In the genomic region with DNA sequence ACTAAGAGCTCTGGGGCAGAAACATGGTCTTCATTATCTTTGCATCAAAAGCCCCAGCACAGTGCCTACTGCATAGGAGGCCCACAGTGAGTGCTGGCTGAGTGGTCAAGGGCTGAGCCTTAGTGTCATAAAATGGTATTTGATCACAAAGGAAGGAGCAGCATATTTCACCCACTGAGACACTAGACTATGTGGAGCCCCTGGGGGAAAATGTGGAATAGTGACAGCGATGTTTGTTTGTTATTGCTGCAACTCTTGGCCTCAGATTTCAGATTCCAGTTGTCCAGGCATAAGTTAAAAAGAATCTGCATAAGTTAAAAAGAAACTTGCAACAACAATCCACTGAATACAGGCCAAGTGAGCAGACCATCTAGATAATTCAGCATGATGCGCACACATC, we compare ENCODE assay signal across 27 cellular contexts. TPM values are rescaled to one million over a fixed set of nuclear protein-coding genes. Genes with fewer than 3 reads are reported as not detected.
DNase-seq lines count a peak whose midpoint lies in the region; ATAC-seq and TF ChIP-seq lines count a peak whose summit lies in the region.
"Had no signal": no experiment of that assay in that cellular context is flagged by ENCODE, and none has a peak within 500 bp of the region (broad histone marks: within the 10 kb centered on the region; RNA-seq: fewer than 3 reads in every experiment).

No MANE protein-coding gene starts in this region.

- H3K9me3 Mint-ChIP-seq in chondrocyte (ENCODE audit: low read depth), result no peaks in the 10 kb centered on the region
- H3K9me3 Mint-ChIP-seq: activated CD4-positive, alpha-beta T cell treated with anti-CD3 and anti-CD28 coated beads, Interleukin-2, amount 10 ng/mL, durations not matched to agents 24 days and 14 days; activated naive CD4-positive, alpha-beta T cell treated with anti-CD3 and anti-CD28 coated beads for 36 hours; CD4-positive, alpha-beta memory T cell; natural killer cell treated with Interleukin-12 subunit alpha and Interleukin-12 subunit beta and Interleukin-15 and Interleukin-18, amount 100 ng/mL, for 72 hours; stimulated activated effector memory CD8-positive, alpha-beta T cell treated with anti-CD3 and anti-CD28 coated beads, Interleukin-12 subunit alpha, Interleukin-12 subunit beta, amount 100 ng/mL, for 72 hours had no signal

- H3K4me2 ChIP-seq in osteoblast (ENCODE audit: insufficient read depth, low read length), result peak overlapping the region; percentile 81

- DNase-seq in AG10803 (ENCODE audit: low read depth), result peak; percentile 70
- DNase-seq in MG63, result peak; percentile 72
- no peak for DNase-seq in chondrocyte (ENCODE audit: low spot score)
- DNase-seq in osteoblast (ENCODE audit: insufficient read length, low spot score, missing footprints), result no peak
- no peak for DNase-seq in CD1c-positive myeloid dendritic cell (ENCODE audit: extremely low spot score)
- DNase-seq in ecto neural progenitor cell (ENCODE audit: low spot score), result no peak
- no peak for DNase-seq in left ventricle myocardium superior
- DNase-seq: activated CD4-positive, alpha-beta T cell treated with anti-CD3 and anti-CD28 coated beads, Interleukin-2, amount 10 ng/mL, durations not matched to agents 24 days and 14 days; activated naive CD4-positive, alpha-beta T cell treated with anti-CD3 and anti-CD28 coated beads for 36 hours; amygdala; caudate nucleus; CD4-positive, alpha-beta memory T cell; foreskin keratinocyte; GDM1; left lung; midbrain; NCI-H187 treated with DMSO at 0.1 percent for 48 hours; ovary; retina; T-helper 17 cell; uterus had no signal

- H3K27me3 ChIP-seq in MG63, result no peaks in the 10 kb centered on the region
- no peaks in the 10 kb centered on the region for H3K27me3 ChIP-seq in osteoblast (ENCODE audit: insufficient read depth, low read length)
- H3K27me3 ChIP-seq: ovary, uterus had no signal

- peaks cover 74% of the 10 kb centered on the region for H3K4me1 ChIP-seq in osteoblast (ENCODE audit: insufficient read depth, low read length)
- H3K4me1 ChIP-seq: foreskin keratinocyte, left lung, uterus had no signal

- H3K36me3 Mint-ChIP-seq in chondrocyte (ENCODE audit: low read depth), result no peaks in the 10 kb centered on the region
- H3K36me3 Mint-ChIP-seq: CD4-positive, alpha-beta memory T cell; natural killer cell treated with Interleukin-12 subunit alpha and Interleukin-12 subunit beta and Interleukin-15 and Interleukin-18, amount 100 ng/mL, for 72 hours; stimulated activated effector memory CD8-positive, alpha-beta T cell treated with anti-CD3 and anti-CD28 coated beads, Interleukin-12 subunit alpha, Interleukin-12 subunit beta, amount 100 ng/mL, for 72 hours had no signal

- ATAC-seq in left ventricle myocardium superior, result no peak
- ATAC-seq in HG03442 (IDR thresholded peaks at IDR 0.05; ENCODE audit: unreplicated experiment), result no peak
- ATAC-seq: foreskin keratinocyte; left lung; natural killer cell treated with Interleukin-12 subunit alpha and Interleukin-12 subunit beta and Interleukin-15 and Interleukin-18, amount 100 ng/mL, for 72 hours; stimulated activated effector memory CD8-positive, alpha-beta T cell treated with anti-CD3 and anti-CD28 coated beads, Interleukin-12 subunit alpha, Interleukin-12 subunit beta, amount 100 ng/mL, for 72 hours; T-helper 17 cell had no signal

- no peak overlapping the region for H3K4me3 Mint-ChIP-seq in chondrocyte (ENCODE audit: unreplicated experiment)
- H3K4me3 Mint-ChIP-seq: activated CD4-positive, alpha-beta T cell treated with anti-CD3 and anti-CD28 coated beads, Interleukin-2, amount 10 ng/mL, durations not matched to agents 24 days and 14 days; activated naive CD4-positive, alpha-beta T cell treated with anti-CD3 and anti-CD28 coated beads for 36 hours; CD4-positive, alpha-beta memory T cell; natural killer cell treated with Interleukin-12 subunit alpha and Interleukin-12 subunit beta and Interleukin-15 and Interleukin-18, amount 100 ng/mL, for 72 hours; stimulated activated effector memory CD8-positive, alpha-beta T cell treated with anti-CD3 and anti-CD28 coated beads, Interleukin-12 subunit alpha, Interleukin-12 subunit beta, amount 100 ng/mL, for 72 hours had no signal

- H3K4me1 Mint-ChIP-seq in chondrocyte (ENCODE audit: low read depth), result peaks cover 47% of the 10 kb centered on the region
- H3K4me1 Mint-ChIP-seq: activated CD4-positive, alpha-beta T cell treated with anti-CD3 and anti-CD28 coated beads, Interleukin-2, amount 10 ng/mL, durations not matched to agents 24 days and 14 days; CD4-positive, alpha-beta memory T cell had no signal

- peaks cover 58% of the 10 kb centered on the region for H3K79me2 ChIP-seq in osteoblast (ENCODE audit: insufficient read depth, low read length)

- intact Hi-C loops in left ventricle myocardium superior (cut with micrococcal nuclease), result loop anchor here (10.0 kb wide), 1 partner anchor 549 kb away; no protein-coding TSS in a partner anchor

- H3K36me3 ChIP-seq in MG63, result no peaks in the 10 kb centered on the region; the same call in 1 of the 2 replicates
- no peaks in the 10 kb centered on the region for H3K36me3 ChIP-seq in osteoblast (ENCODE audit: insufficient read depth, low read length)
- H3K36me3 ChIP-seq: left lung, ovary, suprapubic skin, uterus had no signal

- peak overlapping the region; percentile 100 for H3K27ac ChIP-seq in osteoblast (ENCODE audit: low read depth, low read length)
- H3K27ac ChIP-seq: foreskin keratinocyte, left lung, ovary, suprapubic skin, uterus, VCaP had no signal

- H3K4me3 ChIP-seq in AG10803 (ENCODE audit: low read length) (no peak overlapping the region), MG63 (no peak overlapping the region), osteoblast (ENCODE audit: insufficient read depth, low read length) (peak overlapping the region; percentile 16)
- H3K4me3 ChIP-seq: left lung, ovary, suprapubic skin, uterus had no signal

- peak overlapping the region; percentile 99 for H3K27ac Mint-ChIP-seq in chondrocyte (ENCODE audit: unreplicated experiment)
- H3K27ac Mint-ChIP-seq: activated CD4-positive, alpha-beta T cell treated with anti-CD3 and anti-CD28 coated beads, Interleukin-2, amount 10 ng/mL, durations not matched to agents 24 days and 14 days; activated naive CD4-positive, alpha-beta T cell treated with anti-CD3 and anti-CD28 coated beads for 36 hours; CD4-positive, alpha-beta memory T cell; natural killer cell treated with Interleukin-12 subunit alpha and Interleukin-12 subunit beta and Interleukin-15 and Interleukin-18, amount 100 ng/mL, for 72 hours; stimulated activated effector memory CD8-positive, alpha-beta T cell treated with anti-CD3 and anti-CD28 coated beads, Interleukin-12 subunit alpha, Interleukin-12 subunit beta, amount 100 ng/mL, for 72 hours; T-helper 17 cell had no signal

- H3K9me3 ChIP-seq in MG63 (no peaks in the 10 kb centered on the region), osteoblast (ENCODE audit: low read depth, low read length) (no peaks in the 10 kb centered on the region)
- H3K9me3 ChIP-seq: left lung, ovary, suprapubic skin, uterus had no signal

- no peak overlapping the region for H2AFZ ChIP-seq in osteoblast (ENCODE audit: low read length)

- no peaks in the 10 kb centered on the region for H4K20me1 ChIP-seq in osteoblast (ENCODE audit: insufficient read depth, low read length)

- H3K27me3 Mint-ChIP-seq in chondrocyte (ENCODE audit: low read depth), result no peaks in the 10 kb centered on the region

- TF ChIP-seq CTCF in AG10803 (conservative IDR thresholded peaks at IDR 0.05; ENCODE audit: low read length) (no peak), chondrocyte (IDR thresholded peaks at IDR 0.05) (no peak), osteoblast (IDR thresholded peaks at IDR 0.05; ENCODE audit: extremely low read depth, low read depth, low read length) (no peak)

RNA-seq across cellular contexts. Expression of gene KIRREL3, which starts 7.0 kb away (rescaled TPM):
- 2.8 and 11.7 TPM in 2 replicates for total RNA-seq in MG63 (2014; rRNA removed; shearing (Covaris generic); ENCODE audit: low replicate concordance)
- 1.2 to 1.6 TPM (median 1.5 TPM) in 3 replicates for total RNA-seq in chondrocyte
- total RNA-seq in osteoblast, result 3.6 and 4.4 TPM in 2 replicates
- total RNA-seq in left ventricle myocardium superior, result 0.35 TPM
- total RNA-seq: activated CD4-positive, alpha-beta T cell treated with anti-CD3 and anti-CD28 coated beads, Interleukin-2, amount 10 ng/mL, durations not matched to agents 24 days and 14 days; activated naive CD4-positive, alpha-beta T cell treated with anti-CD3 and anti-CD28 coated beads for 36 hours; CD4-positive, alpha-beta memory T cell; foreskin keratinocyte; H4; left lung; natural killer cell treated with Interleukin-12 subunit alpha and Interleukin-12 subunit beta and Interleukin-15 and Interleukin-18, amount 100 ng/mL, for 72 hours; T-helper 17 cell had no signal

Comparison
In these comparisons a context has a peak if more than half of its experiments do, and no peak if none do; other contexts are left out.
1. DNase-seq: peak in AG10803 (single experiment) and MG63 (single experiment); none in chondrocyte (single experiment), osteoblast (single experiment), CD1c-positive myeloid dendritic cell (single experiment), ecto neural progenitor cell (single experiment) and left ventricle myocardium superior (single experiment).